Comparison of ENCODE assay signal across 9 cellular contexts in the genomic region with DNA sequence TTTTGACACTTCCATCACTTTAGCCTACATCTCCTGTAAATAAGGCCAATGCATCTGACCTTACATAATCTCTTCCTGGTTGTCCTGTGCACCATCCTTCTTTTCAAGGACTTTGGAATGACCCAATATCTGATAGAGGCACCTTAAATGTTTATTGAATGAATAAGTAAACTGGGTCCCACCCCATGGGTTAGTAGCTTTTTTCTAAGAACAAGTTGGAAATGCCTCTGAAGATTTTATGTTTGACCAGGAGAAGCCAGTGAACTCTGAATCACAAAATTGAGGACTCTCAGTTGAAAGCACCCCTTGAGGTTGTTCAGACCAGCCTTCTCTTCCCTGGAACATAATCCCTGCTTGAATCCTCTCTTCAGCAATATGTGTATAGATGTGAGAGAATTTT. TPM values are rescaled to one million over a fixed set of nuclear protein-coding genes. Genes with fewer than 3 reads are reported as not detected.
DNase-seq lines count a peak whose midpoint lies in the region; ATAC-seq, FAIRE-seq and TF ChIP-seq lines count a peak whose summit lies in the region.
"Had no signal": no experiment of that assay in that cellular context is flagged by ENCODE, and none has a peak within 500 bp of the region (broad histone marks: within the 10 kb centered on the region; RNA-seq: fewer than 3 reads in every experiment).

No MANE protein-coding gene starts in this region.

- no peak overlapping the region for H2AFZ ChIP-seq in MM.1S (ENCODE audit: low read length)
- H2AFZ ChIP-seq in H1 (ENCODE audit: low read length): no peak overlapping the region
- H2AFZ ChIP-seq in neuron (ENCODE audit: low read depth, low read length): no peak overlapping the region

- no peaks in the 10 kb centered on the region for H3K9me2 ChIP-seq in MM.1S (replicated peaks; ENCODE audit: insufficient read depth, low read length)

- H2BK12ac ChIP-seq in H1 (ENCODE audit: low read depth, low read length): no peak overlapping the region

- no peak overlapping the region for H3K56ac ChIP-seq in H1 (replicated peaks; ENCODE audit: insufficient read length, low read depth, low read length)

- H3K79me2 ChIP-seq in MM.1S (ENCODE audit: low read length) (peaks cover 45% of the 10 kb centered on the region), H1 (ENCODE audit: control insufficient read depth in 1 of 2, insufficient read depth in 2 of 2, low read length in 2 of 2) (peaks cover 5 to 17% of the 10 kb centered on the region in 2 experiments; a peak in 3 of 4 replicates)

- no peak overlapping the region for H4K91ac ChIP-seq in H1 (replicated peaks; ENCODE audit: insufficient read length, low read length)

- no peak overlapping the region for H2BK120ac ChIP-seq in H1 (replicated peaks; ENCODE audit: low read depth, low read length)

- no peak for FAIRE-seq in H1 (lab: Jason Lieb, UNC)

- H3K4me1 ChIP-seq in BE2C: no peaks in the 10 kb centered on the region
- peaks cover 6% of the 10 kb centered on the region; the same call in 1 of the 2 replicates for H3K4me1 ChIP-seq in MM.1S (ENCODE audit: low read length)
- peaks cover 0 to 8% (median 1%) of the 10 kb centered on the region in 4 experiments; a peak in 2 of 7 replicates for H3K4me1 ChIP-seq in H1 (replicated peaks in 1 of 4; ENCODE audit: control insufficient read depth in 3 of 4, insufficient read depth in 4 of 4, low read length in 3 of 4)
- peaks cover 13% of the 10 kb centered on the region for H3K4me1 ChIP-seq in neuron (ENCODE audit: insufficient read depth, low read length)

- H3K18ac ChIP-seq in H1 (ENCODE audit: extremely low read depth, low read length): no peak overlapping the region

- H3K23me2 ChIP-seq in H1 (ENCODE audit: low read depth, low read length): 0 out of 2 replicates have a peak, but pooled peaks cover 2% of the 10 kb centered on the region

- H4K5ac ChIP-seq in H1 (ENCODE audit: insufficient read length, low read depth, low read length): no peak overlapping the region

- H2BK15ac ChIP-seq in H1 (ENCODE audit: low read length): no peak overlapping the region

- no peak overlapping the region for H3K27ac ChIP-seq in MM.1S (ENCODE audit: low read length)
- no peak overlapping the region for H3K27ac ChIP-seq in H1 (ENCODE audit: low read depth, low read length)

- H3K4me2 ChIP-seq in MM.1S (ENCODE audit: low read depth, low read length) (peak overlapping the region; percentile 55; the same call in 1 of the 2 replicates), H1 (ENCODE audit: insufficient read depth in 1 of 2, low read depth in 2 of 2, low read length in 2 of 2) (peak overlapping the region; percentile 74 to 79; a peak in 2 of 4 replicates)

- TF ChIP-seq POLR2A in H1 (IDR thresholded peaks at IDR 0.05; ENCODE audit: control extremely low read depth in 1 of 2, low read depth in 2 of 2, low read length in 2 of 2): no peak

- H3K27me3 ChIP-seq in BE2C (no peaks in the 10 kb centered on the region), MM.1S (replicated peaks; ENCODE audit: insufficient read depth, low read length) (peaks cover 6% of the 10 kb centered on the region; the same call in 1 of the 2 replicates), H1 (replicated peaks in 1 of 4; ENCODE audit: control insufficient read depth in 3 of 4, extremely low read depth in 1 of 4, insufficient read depth in 3 of 4, low read length in 3 of 4) (peaks cover 0 to 18% (median 6%) of the 10 kb centered on the region in 4 experiments; a peak in 5 of 7 replicates), neuron (ENCODE audit: insufficient read depth, low read length) (peaks cover 12% of the 10 kb centered on the region)

- H3K36me3 ChIP-seq in BE2C (peaks cover 10% of the 10 kb centered on the region), MM.1S (replicated peaks; ENCODE audit: insufficient read depth, low read length) (no peaks in the 10 kb centered on the region), H1 (ENCODE audit: control insufficient read depth in 2 of 4, insufficient read depth in 4 of 4, low read length in 3 of 4) (no peaks in the 10 kb centered on the region), neuron (ENCODE audit: insufficient read depth, low read length) (peaks cover 12% of the 10 kb centered on the region)

- no peak overlapping the region; the same call in 1 of the 2 replicates for H3K9ac ChIP-seq in MM.1S (ENCODE audit: low read length)
- H3K9ac ChIP-seq in H1 (replicated peaks in 1 of 4; ENCODE audit: extremely low read depth in 1 of 4, low read depth in 3 of 4, low read length in 3 of 4): no peak overlapping the region; a peak in 1 of 7 replicates

- no peak for TF ChIP-seq EP300 in H1 (IDR thresholded peaks at IDR 0.05; ENCODE audit: borderline replicate concordance in 1 of 2, low read depth in 2 of 2, low read length in 2 of 2)

- POLR2A ChIA-PET in H1 (lab: Charles Lee; ENCODE audit: partially characterized antibody): interaction anchor here (0.5 to 1.6 kb wide), 3 partner anchors 14 to 76 kb away, joined by 4 to 5 read pairs (median 4); no protein-coding TSS in a partner anchor

- H3K14ac ChIP-seq in H1 (ENCODE audit: insufficient read length): no peak overlapping the region

- TF ChIP-seq CTCF in BE2C (IDR thresholded peaks at IDR 0.05; ENCODE audit: low read depth, low read length) (no peak), MM.1S (IDR thresholded peaks at IDR 0.05; ENCODE audit: low read length) (no peak), H1 (IDR thresholded peaks at IDR 0.05; ENCODE audit: control extremely low read depth in 1 of 3, insufficient read depth in 1 of 3, low read depth in 1 of 3, low read length in 3 of 3) (no peak)

- H4K20me1 ChIP-seq in MM.1S (ENCODE audit: insufficient read depth, low read length) (no peaks in the 10 kb centered on the region), H1 (replicated peaks in 1 of 2; ENCODE audit: control insufficient read depth in 1 of 2, insufficient read depth in 2 of 2, low read length in 2 of 2) (peaks cover 0 to 2% of the 10 kb centered on the region in 2 experiments)

- peaks cover 6% of the 10 kb centered on the region; the same call in 1 of the 2 replicates for H3F3A ChIP-seq in MM.1S (ENCODE audit: insufficient read depth, low read length)

- no peaks in the 10 kb centered on the region; the same call in 1 of the 2 replicates for H3K9me3 ChIP-seq in BE2C
- no peaks in the 10 kb centered on the region for H3K9me3 ChIP-seq in MM.1S (replicated peaks; ENCODE audit: insufficient read depth, low read length)
- no peaks in the 10 kb centered on the region for H3K9me3 ChIP-seq in H1 (ENCODE audit: insufficient read depth in 2 of 2, low read depth in 1 of 2, low read length in 1 of 2)
- H3K9me3 ChIP-seq in neuron (ENCODE audit: low read length): no peaks in the 10 kb centered on the region

- no peaks in the 10 kb centered on the region; the same call in 1 of the 2 replicates for H3K79me1 ChIP-seq in H1 (ENCODE audit: low read depth, low read length)

- ATAC-seq in GM19467 (IDR thresholded peaks at IDR 0.05; ENCODE audit: unreplicated experiment): no peak

- DNase-seq in BE2C (no peak), MM.1S (no peak), H1 (ENCODE audit: low read depth in 1 of 2, low spot score in 2 of 2) (no peak), NCI-H2171 (lab: John Stamatoyannopoulos, UW) (no peak), nucleus accumbens (lab: John Stamatoyannopoulos, UW) (no peak), NCI-H1105 treated with DMSO at 0.1 percent for 48 hours (lab: John Stamatoyannopoulos, UW) (no peak)
- DNase-seq: NCI-H1436 had no signal

- H2BK20ac ChIP-seq in H1 (ENCODE audit: low read length): no peak overlapping the region

- no peak overlapping the region for H2AK5ac ChIP-seq in H1 (ENCODE audit: low read depth, low read length)

- CTCF ChIA-PET in H1 (lab: Charles Lee; ENCODE audit: partially characterized antibody): interaction anchor here (0.6 to 2.8 kb wide), 5 partner anchors 10 to 200 kb away, joined by 3 to 12 read pairs (median 4); no protein-coding TSS in a partner anchor

- no peak overlapping the region for H2BK5ac ChIP-seq in H1 (ENCODE audit: low read depth, low read length)

- no peak overlapping the region for H4K8ac ChIP-seq in H1 (ENCODE audit: extremely low read depth, insufficient read depth, low read length)

- H3K4ac ChIP-seq in H1 (replicated peaks; ENCODE audit: insufficient read length, low read depth, low read length): no peak overlapping the region

- no peak overlapping the region for H3K23ac ChIP-seq in H1 (ENCODE audit: insufficient read length)

- no peak for TF ChIP-seq RAD21 in H1 (IDR thresholded peaks at IDR 0.05 in 1 of 2, conservative IDR thresholded peaks at IDR 0.05 in 1 of 2; ENCODE audit: low read depth in 2 of 2, low read length in 2 of 2)

- H3K4me3 ChIP-seq in BE2C (ENCODE audit: low read depth, low read length) (peak overlapping the region; percentile 94; the same call in 1 of the 2 replicates), MM.1S (ENCODE audit: low read length) (peak overlapping the region; percentile 84), H1 (ENCODE audit: extremely low read depth in 1 of 4, insufficient read depth in 2 of 4, low read depth in 3 of 4, low read length in 4 of 4) (peak overlapping the region in 2 of 4 experiments; percentile 72 to 77; a peak in 2 of 8 replicates), neuron (ENCODE audit: low read length) (peak overlapping the region; percentile 98)

RNA-seq across cellular contexts. Expression of gene RNF185, which starts 1.4 kb away (rescaled TPM):
- 35.2 TPM for polyA plus RNA-seq in BE2C (2012; ENCODE audit: insufficient read depth, insufficient read length, low read depth)
- total RNA-seq in H1 (2021; fragmentation: NEBNext Ultra II Directional; extraction: Animal tissue kit (Norgen Biotek cat#: 25700)): 18.0 and 18.4 TPM in 2 replicates
- polyA plus RNA-seq in H1 (2011; rRNA removed): 19.4 and 19.9 TPM in 2 replicates
- polyA plus RNA-seq in H1 (2011; cell fraction: cytosol; rRNA removed): 20.5 TPM
- 15.8 TPM for polyA plus RNA-seq in H1 (2011; cell fraction: nucleus; rRNA removed)
- polyA plus RNA-seq in H1 (2012, experiment 1 of 2): 18.2 to 19.9 TPM (median 18.8 TPM) in 4 replicates
- 20.9 TPM for polyA plus RNA-seq in H1 (2012, experiment 2 of 2)
- 13.1 TPM for polyA plus RNA-seq in H1 (2013, experiment 1 of 2)
- polyA plus RNA-seq in H1 (2013, experiment 2 of 2): 12.9 TPM
- polyA minus RNA-seq in H1 (2011; rRNA and poly(A)+ RNA removed): 21.1 and 25.8 TPM in 2 replicates
- polyA minus RNA-seq in H1 (2011; cell fraction: cytosol; rRNA and poly(A)+ RNA removed): 10.2 TPM
- 6.7 TPM for polyA minus RNA-seq in H1 (2011; cell fraction: nucleus; rRNA and poly(A)+ RNA removed)

RNA-seq across cellular contexts. Expression of gene PLA2G3, which starts 21.1 kb away (rescaled TPM):
- not detected for polyA plus RNA-seq in BE2C (2012; ENCODE audit: insufficient read depth, insufficient read length, low read depth)
- total RNA-seq in H1 (2021; fragmentation: NEBNext Ultra II Directional; extraction: Animal tissue kit (Norgen Biotek cat#: 25700)): 25.9 and 26.8 TPM in 2 replicates
- polyA plus RNA-seq in H1 (2011; rRNA removed): 18.1 and 19.3 TPM in 2 replicates
- 19.3 TPM for polyA plus RNA-seq in H1 (2011; cell fraction: cytosol; rRNA removed)
- polyA plus RNA-seq in H1 (2011; cell fraction: nucleus; rRNA removed): 42.9 TPM
- 18.5 to 22.5 TPM (median 22.0 TPM) in 4 replicates for polyA plus RNA-seq in H1 (2012, experiment 1 of 2)
- 20.1 TPM for polyA plus RNA-seq in H1 (2012, experiment 2 of 2)
- polyA plus RNA-seq in H1 (2013, experiment 1 of 2): 40.7 TPM
- polyA plus RNA-seq in H1 (2013, experiment 2 of 2): 41.4 TPM
- 10.6 and 14.8 TPM in 2 replicates for polyA minus RNA-seq in H1 (2011; rRNA and poly(A)+ RNA removed)
- 9.8 TPM for polyA minus RNA-seq in H1 (2011; cell fraction: cytosol; rRNA and poly(A)+ RNA removed)
- polyA minus RNA-seq in H1 (2011; cell fraction: nucleus; rRNA and poly(A)+ RNA removed): 12.2 TPM

RNA-seq across cellular contexts. Expression of gene INPP5J, which starts 38.6 kb away (rescaled TPM):
- 44.3 TPM for polyA plus RNA-seq in BE2C (2012; ENCODE audit: insufficient read depth, insufficient read length, low read depth)
- total RNA-seq in H1 (2021; fragmentation: NEBNext Ultra II Directional; extraction: Animal tissue kit (Norgen Biotek cat#: 25700)): 6.0 and 6.4 TPM in 2 replicates
- 5.4 and 9.1 TPM in 2 replicates for polyA plus RNA-seq in H1 (2011; rRNA removed)
- polyA plus RNA-seq in H1 (2011; cell fraction: cytosol; rRNA removed): 5.6 TPM
- 14.0 TPM for polyA plus RNA-seq in H1 (2011; cell fraction: nucleus; rRNA removed)
- 3.6 to 6.3 TPM (median 5.3 TPM) in 4 replicates for polyA plus RNA-seq in H1 (2012, experiment 1 of 2)
- polyA plus RNA-seq in H1 (2012, experiment 2 of 2): 5.1 TPM
- 3.9 TPM for polyA plus RNA-seq in H1 (2013, experiment 1 of 2)
- 4.0 TPM for polyA plus RNA-seq in H1 (2013, experiment 2 of 2)
- 2.5 and 2.9 TPM in 2 replicates for polyA minus RNA-seq in H1 (2011; rRNA and poly(A)+ RNA removed)
- polyA minus RNA-seq in H1 (2011; cell fraction: cytosol; rRNA and poly(A)+ RNA removed): 3.7 TPM
- polyA minus RNA-seq in H1 (2011; cell fraction: nucleus; rRNA and poly(A)+ RNA removed): 6.2 TPM

RNA-seq across cellular contexts. Expression of gene LIMK2, which starts 50.7 kb away (rescaled TPM):
- polyA plus RNA-seq in BE2C (2012; ENCODE audit: insufficient read depth, insufficient read length, low read depth): 19.9 TPM
- 37.6 and 41.1 TPM in 2 replicates for total RNA-seq in H1 (2021; fragmentation: NEBNext Ultra II Directional; extraction: Animal tissue kit (Norgen Biotek cat#: 25700))
- 13.2 and 25.6 TPM in 2 replicates for polyA plus RNA-seq in H1 (2011; rRNA removed)
- polyA plus RNA-seq in H1 (2011; cell fraction: cytosol; rRNA removed): 17.9 TPM
- polyA plus RNA-seq in H1 (2011; cell fraction: nucleus; rRNA removed): 39.1 TPM
- polyA plus RNA-seq in H1 (2012, experiment 1 of 2): 32.5 to 35.2 TPM (median 35.1 TPM) in 4 replicates
- polyA plus RNA-seq in H1 (2012, experiment 2 of 2): 22.3 TPM
- polyA plus RNA-seq in H1 (2013, experiment 1 of 2): 23.1 TPM
- polyA plus RNA-seq in H1 (2013, experiment 2 of 2): 23.2 TPM
- 19.1 and 23.2 TPM in 2 replicates for polyA minus RNA-seq in H1 (2011; rRNA and poly(A)+ RNA removed)
- 19.9 TPM for polyA minus RNA-seq in H1 (2011; cell fraction: cytosol; rRNA and poly(A)+ RNA removed)
- 26.2 TPM for polyA minus RNA-seq in H1 (2011; cell fraction: nucleus; rRNA and poly(A)+ RNA removed)

RNA-seq across cellular contexts. Expression of gene SELENOM, which starts 54.0 kb away (rescaled TPM):
- polyA plus RNA-seq in BE2C (2012; ENCODE audit: insufficient read depth, insufficient read length, low read depth): 21.5 TPM
- 21.8 and 22.7 TPM in 2 replicates for total RNA-seq in H1 (2021; fragmentation: NEBNext Ultra II Directional; extraction: Animal tissue kit (Norgen Biotek cat#: 25700))
- polyA plus RNA-seq in H1 (2011; rRNA removed): 40.0 and 57.2 TPM in 2 replicates
- 33.4 TPM for polyA plus RNA-seq in H1 (2011; cell fraction: cytosol; rRNA removed)
- polyA plus RNA-seq in H1 (2011; cell fraction: nucleus; rRNA removed): 32.8 TPM
- polyA plus RNA-seq in H1 (2012, experiment 1 of 2): 9.6 to 22.1 TPM (median 16.4 TPM) in 4 replicates
- polyA plus RNA-seq in H1 (2012, experiment 2 of 2): 28.2 TPM
- polyA plus RNA-seq in H1 (2013, experiment 1 of 2): 50.7 TPM
- polyA plus RNA-seq in H1 (2013, experiment 2 of 2): 50.7 TPM
- polyA minus RNA-seq in H1 (2011; rRNA and poly(A)+ RNA removed): 5.5 and 5.7 TPM in 2 replicates
- polyA minus RNA-seq in H1 (2011; cell fraction: cytosol; rRNA and poly(A)+ RNA removed): 10.1 TPM
- polyA minus RNA-seq in H1 (2011; cell fraction: nucleus; rRNA and poly(A)+ RNA removed): 13.7 TPM
